In the genomic region with DNA sequence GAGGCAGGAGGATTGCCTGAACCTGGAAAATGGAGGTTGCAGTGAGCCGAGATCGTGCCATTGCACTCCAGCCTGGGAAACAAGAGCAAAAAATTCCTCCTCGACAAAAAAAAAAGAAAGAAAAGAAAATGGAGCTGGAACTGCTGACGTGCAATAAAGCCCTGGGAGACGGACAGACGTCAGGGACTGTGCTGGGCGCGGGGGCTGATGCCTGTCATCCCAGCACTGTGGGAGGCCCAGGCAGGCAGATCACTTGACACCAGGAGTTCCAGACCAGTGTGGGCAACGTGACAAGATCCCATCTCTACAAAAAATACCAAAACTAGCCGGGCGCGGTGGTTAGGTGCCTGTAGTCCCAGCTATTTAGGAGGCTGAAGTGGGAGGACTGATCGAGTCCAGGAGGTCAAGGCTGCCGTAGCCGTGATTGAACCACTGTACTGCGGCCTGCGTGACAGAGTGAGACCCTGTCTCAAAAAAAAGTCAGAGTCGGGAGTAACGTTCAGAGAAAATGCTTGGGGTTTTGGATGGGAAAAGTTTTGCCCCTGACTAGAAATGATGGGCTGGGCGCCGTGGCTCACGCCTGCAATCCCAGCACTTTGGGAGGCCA, we compare ENCODE assay signal across 24 cellular contexts. TPM values are rescaled to one million over a fixed set of nuclear protein-coding genes. Genes with fewer than 3 reads are reported as not detected.
DNase-seq lines count a peak whose midpoint lies in the region; FAIRE-seq and TF ChIP-seq lines count a peak whose summit lies in the region.
"Had no signal": no experiment of that assay in that cellular context is flagged by ENCODE, and none has a peak within 500 bp of the region (broad histone marks: within the 10 kb centered on the region; RNA-seq: fewer than 3 reads in every experiment).

No MANE protein-coding gene starts in this region.

- no peak for TF ChIP-seq CTCF in kidney (IDR thresholded peaks at IDR 0.05; ENCODE audit: borderline replicate concordance, extremely low read depth, insufficient read depth)

- H3K27ac ChIP-seq in angular gyrus (ENCODE audit: low read depth, low read length), result peak overlapping the region; percentile 97
- H3K27ac ChIP-seq in kidney (ENCODE audit: low read depth in 2 of 2, low read length in 2 of 2), result no peak overlapping the region
- H3K27ac ChIP-seq in substantia nigra (ENCODE audit: low read depth, low read length, poor library complexity, severe bottlenecking), result peak overlapping the region; percentile 99
- H3K27ac ChIP-seq: gastrocnemius medialis, prostate gland, skin epidermis, transverse colon had no signal

- intact Hi-C loops in kidney (cut with DNase I), result no loop called here

- no peak overlapping the region for H3K9ac ChIP-seq in kidney (ENCODE audit: low read length in 2 of 2)
- H3K9ac ChIP-seq: SK-N-SH had no signal

- H3K9me3 ChIP-seq in kidney (ENCODE audit: control insufficient read depth in 1 of 2, low read length in 2 of 2), result no peaks in the 10 kb centered on the region
- H3K9me3 ChIP-seq: esophagus muscularis mucosa, gastrocnemius medialis, prostate gland, SK-N-SH, transverse colon had no signal

- FAIRE-seq in kidney (lab: Jason Lieb, UNC), result no peak

- H3K4me3 ChIP-seq in kidney (ENCODE audit: low read length in 2 of 2), result no peak overlapping the region
- H3K4me3 ChIP-seq: esophagus muscularis mucosa, gastrocnemius medialis, prostate gland, skin epidermis, transverse colon had no signal

- peaks cover 0 to 5% of the 10 kb centered on the region in 2 donors for H3K4me1 ChIP-seq in kidney (ENCODE audit: control insufficient read depth in 1 of 2, insufficient read depth in 1 of 2, low read depth in 1 of 2, low read length in 2 of 2)

- DNase-seq in kidney (peak; percentile 28), substantia nigra (lab: John Stamatoyannopoulos, UW) (no peak), iPS-NIHi11 (ENCODE audit: low spot score) (no peak), NCI-H146 treated with DMSO at 0.1 percent for 48 hours (lab: John Stamatoyannopoulos, UW; ENCODE audit: unreplicated experiment) (no peak)
- DNase-seq: activated B cell treated with CpG ODN at 0.5 μM for 24 hours; activated CD8-positive, alpha-beta T cell treated with anti-CD3 and anti-CD28 coated beads for 36 hours; amniotic stem cell; CD8-positive, alpha-beta memory T cell; effector CD4-positive, alpha-beta T cell; gastrocnemius medialis; GDM1; naive thymus-derived CD4-positive, alpha-beta T cell; NCI-H1417; SK-N-SH; stimulated activated CD4-positive, alpha-beta T cell treated with anti-CD3 and anti-CD28 coated beads, Interleukin-2, amount 100 ng/mL, for 48 hours; stimulated activated naive CD4-positive, alpha-beta T cell treated with Interleukin-2 at 50 U/mL for 16 hours; T-helper 9 cell; transverse colon had no signal

- no peaks in the 10 kb centered on the region for H3K36me3 ChIP-seq in kidney (ENCODE audit: control insufficient read depth in 1 of 2, insufficient read depth in 2 of 2, low read length in 2 of 2)
- H3K36me3 ChIP-seq: esophagus muscularis mucosa, gastrocnemius medialis, prostate gland, transverse colon had no signal

RNA-seq across cellular contexts. Expression of gene ANKRD65, which starts 3.6 kb away (rescaled TPM):
- 5.2 TPM for total RNA-seq in kidney
- polyA plus RNA-seq in kidney (ENCODE audit: insufficient read depth, low read depth, low replicate concordance), result 7.1 TPM
- total RNA-seq: activated CD8-positive, alpha-beta T cell treated with anti-CD3 and anti-CD28 coated beads for 36 hours; CD8-positive, alpha-beta memory T cell; naive thymus-derived CD4-positive, alpha-beta T cell; RPMI7951 had no signal
- polyA plus RNA-seq: CD8-positive, alpha-beta memory T cell; IgD-negative memory B cell; naive thymus-derived CD4-positive, alpha-beta T cell had no signal

RNA-seq across cellular contexts. Expression of gene VWA1, which starts 10.8 kb away (rescaled TPM):
- 116 TPM for total RNA-seq in kidney
- 103 TPM for polyA plus RNA-seq in kidney (ENCODE audit: insufficient read depth, low read depth, low replicate concordance)
- total RNA-seq: activated B cell treated with CpG ODN at 0.5 μM for 24 hours had no signal
- polyA plus RNA-seq: CD8-positive, alpha-beta memory T cell; IgD-negative memory B cell; naive thymus-derived CD4-positive, alpha-beta T cell had no signal

RNA-seq across cellular contexts. Expression of gene MRPL20, which starts 17.6 kb away (rescaled TPM):
- 103 TPM for total RNA-seq in kidney
- polyA plus RNA-seq in kidney (ENCODE audit: insufficient read depth, low read depth, low replicate concordance), result 221 TPM

RNA-seq across cellular contexts. Expression of gene ATAD3C, which starts 24.8 kb away (rescaled TPM):
- total RNA-seq in kidney, result 10.0 TPM
- 14.3 TPM for polyA plus RNA-seq in kidney (ENCODE audit: insufficient read depth, low read depth, low replicate concordance)
- total RNA-seq: RPMI7951 had no signal

RNA-seq across cellular contexts. Expression of gene CCNL2, which starts 25.6 kb away (rescaled TPM):
- 199 TPM for total RNA-seq in kidney
- polyA plus RNA-seq in kidney (ENCODE audit: insufficient read depth, low read depth, low replicate concordance), result 72.0 TPM

Comparison
In these comparisons a context has a peak if more than half of its experiments do, and no peak if none do; other contexts are left out.
1. H3K27ac ChIP-seq: peak in angular gyrus (single experiment) and substantia nigra (single experiment); none in kidney (0 of 2).